In genomic region chr4:152106113-152106763, GRCh38 we compare ENCODE assay signal across 1 cellular context.
A peak's percentile ranks its signal among the peaks of the same experiment; 100 is the strongest.
TF ChIP-seq lines count a peak whose summit lies in the region.

No MANE protein-coding gene starts in this region.

TF ChIP-seq in HEK293, 187 proteins besides CTCF, POLR2A, EP300 and RAD21 (continued from another document):
- TF ChIP-seq ZNF175 (tag by site-specific recombination; IDR thresholded peaks at IDR 0.05) (no peak), ZEB2 (tag by site-specific recombination; IDR thresholded peaks at IDR 0.05) (no peak), ZNF433 (tag by site-specific recombination; IDR thresholded peaks at IDR 0.05; ENCODE audit: low read depth) (no peak), PRDM10 (tag by site-specific recombination; IDR thresholded peaks at IDR 0.05) (peak; percentile 61), ZBTB6 (tag by site-specific recombination; IDR thresholded peaks at IDR 0.05) (no peak), ZFP69B (tag by site-specific recombination; IDR thresholded peaks at IDR 0.05) (peak; percentile 70; the same call in 1 of the 2 replicates), KLF17 (tag by site-specific recombination; IDR thresholded peaks at IDR 0.05) (0 out of 2 replicates have a peak, but pooled peaks have one; percentile 32), PRDM6 (tag by site-specific recombination; IDR thresholded peaks at IDR 0.05) (peak; percentile 69), ZNF677 (tag by site-specific recombination; IDR thresholded peaks at IDR 0.05) (no peak), ZNF658 (tag by site-specific recombination; IDR thresholded peaks at IDR 0.05) (no peak), ZNF660 (tag by site-specific recombination; IDR thresholded peaks at IDR 0.05) (0 out of 2 replicates have a peak, but pooled peaks have one; percentile 63), ZNF837 (tag by site-specific recombination; IDR thresholded peaks at IDR 0.05) (no peak), ZBTB49 (tag by site-specific recombination; IDR thresholded peaks at IDR 0.05; ENCODE audit: low read depth) (no peak), ZNF394 (tag by site-specific recombination; IDR thresholded peaks at IDR 0.05; ENCODE audit: borderline replicate concordance) (peak; percentile 37; the same call in 1 of the 2 replicates), WT1 (tag by site-specific recombination; IDR thresholded peaks at IDR 0.05) (no peak)
